ENCODE assay signal across 8 cellular contexts in the genomic region with DNA sequence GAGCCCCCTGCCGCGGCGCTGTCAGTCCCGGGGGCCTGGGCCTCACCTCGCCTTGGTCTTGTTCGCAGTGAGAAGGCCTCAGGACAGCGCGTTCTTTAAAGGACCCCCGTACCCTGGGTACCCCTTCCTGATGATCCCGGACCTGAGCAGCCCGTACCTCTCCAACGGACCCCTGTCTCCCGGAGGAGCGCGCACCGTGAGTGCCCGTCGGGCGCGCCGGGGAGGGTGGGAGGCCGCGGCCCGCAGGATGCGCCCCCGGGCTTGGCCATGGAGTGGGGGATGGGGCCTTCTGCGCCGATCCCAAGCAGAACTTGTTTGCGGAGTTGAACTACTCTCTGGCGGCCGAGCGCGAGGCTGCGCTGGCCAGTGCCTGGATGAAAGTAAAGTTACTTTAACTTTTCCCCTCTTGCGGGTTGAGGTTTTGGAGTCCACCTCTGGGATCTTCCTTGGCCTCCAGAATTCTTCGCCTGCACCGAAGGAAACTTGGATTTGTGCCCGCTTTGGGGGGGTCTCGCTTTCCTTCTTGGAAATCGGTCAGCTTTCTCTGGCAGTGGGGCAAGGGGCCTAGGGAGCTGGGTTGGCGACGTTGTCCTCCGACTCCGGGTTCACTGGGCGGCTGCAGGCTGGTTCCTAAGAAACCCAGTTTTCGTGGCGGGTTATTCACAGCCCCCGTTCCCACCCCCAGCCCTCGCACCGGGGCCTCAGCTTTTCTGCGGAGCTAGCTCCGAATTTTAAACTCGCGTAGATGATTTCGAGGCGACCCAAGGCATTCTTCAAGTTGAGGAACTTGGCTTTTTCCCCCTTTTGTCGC. TPM values are rescaled to one million over a fixed set of nuclear protein-coding genes. Genes with fewer than 3 reads are reported as not detected.
DNase-seq lines count a peak whose midpoint lies in the region; ATAC-seq, FAIRE-seq and TF ChIP-seq lines count a peak whose summit lies in the region.

No MANE protein-coding gene starts in this region.

- TF ChIP-seq CTCF in gastroesophageal sphincter (IDR thresholded peaks at IDR 0.05) (peak in 2 of 4 experiments; percentile 12 to 26), pancreas (IDR thresholded peaks at IDR 0.05) (no peak), WERI-Rb-1 (IDR thresholded peaks at IDR 0.05; ENCODE audit: low read depth, low read length) (no peak), natural killer cell (IDR thresholded peaks at IDR 0.05) (no peak)

- no peak for TF ChIP-seq EP300 in gastroesophageal sphincter (IDR thresholded peaks at IDR 0.05)

- no peak overlapping the region for H3K27ac Mint-ChIP-seq in activated T-cell treated with anti-CD3 and anti-CD28 coated beads, Interleukin-2, amount 50 U/mL, for 24 hours
- H3K27ac Mint-ChIP-seq in natural killer cell: no peak overlapping the region

- peak overlapping the region; percentile 70 to 93 (median 86) for H3K27ac ChIP-seq in gastroesophageal sphincter
- H3K27ac ChIP-seq in pancreas: no peak overlapping the region
- H3K27ac ChIP-seq in WERI-Rb-1: no peak overlapping the region

- H3K9me3 Mint-ChIP-seq in activated T-cell treated with anti-CD3 and anti-CD28 coated beads, Interleukin-2, amount 50 U/mL, for 24 hours: no peaks in the 10 kb centered on the region
- no peaks in the 10 kb centered on the region for H3K9me3 Mint-ChIP-seq in natural killer cell

- H3K9me3 ChIP-seq in gastroesophageal sphincter: no peaks in the 10 kb centered on the region
- no peaks in the 10 kb centered on the region for H3K9me3 ChIP-seq in pancreas
- no peaks in the 10 kb centered on the region for H3K9me3 ChIP-seq in WERI-Rb-1 (ENCODE audit: severe bottlenecking)

- FAIRE-seq in pancreas (lab: Jason Lieb, UNC): no peak

- intact Hi-C loops in pancreas (cut with DNase I): loop anchor here in 1 of 3 donors (10.0 kb wide), 1 partner anchor 150 kb away; no protein-coding TSS in a partner anchor
- intact Hi-C loops in natural killer cell (cut with micrococcal nuclease): no loop called here

- H3K4me1 ChIP-seq in gastroesophageal sphincter (peaks cover 0 to 76% (median 29%) of the 10 kb centered on the region in 3 donors), pancreas (no peaks in the 10 kb centered on the region)

- peak overlapping the region; percentile 46 for H3K4me3 Mint-ChIP-seq in activated T-cell treated with anti-CD3 and anti-CD28 coated beads, Interleukin-2, amount 50 U/mL, for 24 hours
- H3K4me3 Mint-ChIP-seq in natural killer cell: no peak overlapping the region

- H3K36me3 ChIP-seq in gastroesophageal sphincter (no peaks in the 10 kb centered on the region), pancreas (no peaks in the 10 kb centered on the region), WERI-Rb-1 (no peaks in the 10 kb centered on the region)

- H3K36me3 Mint-ChIP-seq in activated T-cell treated with anti-CD3 and anti-CD28 coated beads, Interleukin-2, amount 50 U/mL, for 24 hours (ENCODE audit: low read depth): no peaks in the 10 kb centered on the region
- no peaks in the 10 kb centered on the region for H3K36me3 Mint-ChIP-seq in natural killer cell

- 1 to 8% methylated on average over 15 to 16 of the region's 57 CpGs for WGBS in gastroesophageal sphincter (ENCODE audit: low coverage in 1 of 2), 2 donors
- WGBS in pancreas, 2 donors: 42 to 47% methylated on average over 57 of the region's 57 CpGs

- no peak for TF ChIP-seq POLR2A in gastroesophageal sphincter (IDR thresholded peaks at IDR 0.05)

- H3K4me3 ChIP-seq in gastroesophageal sphincter (peak overlapping the region; percentile 90 to 93), pancreas (peak overlapping the region; percentile 38 to 69 (median 54)), WERI-Rb-1 (ENCODE audit: low read depth, low read length) (no peak overlapping the region)

- H3K27me3 Mint-ChIP-seq in activated T-cell treated with anti-CD3 and anti-CD28 coated beads, Interleukin-2, amount 50 U/mL, for 24 hours: peaks cover 75% of the 10 kb centered on the region
- H3K27me3 Mint-ChIP-seq in natural killer cell (ENCODE audit: low read depth in 2 of 2): peaks cover 35 to 58% of the 10 kb centered on the region in 2 donors

- H3K27me3 ChIP-seq in gastroesophageal sphincter (no peaks in the 10 kb centered on the region), pancreas (no peaks in the 10 kb centered on the region), WERI-Rb-1 (ENCODE audit: insufficient read depth, low read depth, severe bottlenecking) (no peaks in the 10 kb centered on the region)

- H3K4me1 Mint-ChIP-seq in activated T-cell treated with anti-CD3 and anti-CD28 coated beads, Interleukin-2, amount 50 U/mL, for 24 hours (ENCODE audit: low read depth): peaks cover 12% of the 10 kb centered on the region
- H3K4me1 Mint-ChIP-seq in natural killer cell: peaks cover 5% of the 10 kb centered on the region in 2 donors

- DNase-seq in EL: peak; percentile 13
- peak; percentile 40 for DNase-seq in activated T-cell treated with anti-CD3 and anti-CD28 coated beads, Interleukin-2, amount 50 U/mL, for 24 hours
- peak in 5 of 6 donors; percentile 16 to 66 (median 30) for DNase-seq in pancreas
- no peak for DNase-seq in DMS153 (lab: John Stamatoyannopoulos, UW)
- no peak for DNase-seq in WERI-Rb-1
- DNase-seq in natural killer cell: no peak
- no peak for DNase-seq in SW 1271 (lab: John Stamatoyannopoulos, UW)

- ATAC-seq in gastroesophageal sphincter (no peak), pancreas (peak in 1 of 4 donors; percentile 18), natural killer cell (no peak)

RNA-seq across cellular contexts. Expression of a gene that starts 1.3 kb away (rescaled TPM):
- 10 to 100 TPM in 1 of 4 donors, 1 to 10 TPM in 3; 4.0 to 13.0 (median 5.3) TPM for total RNA-seq in gastroesophageal sphincter
- total RNA-seq in pancreas: 1 to 10 TPM; 1.1 to 3.6 (median 1.7) TPM
- polyA plus RNA-seq in pancreas: 1 to 10 TPM; 3.1 to 4.0 TPM
- not detected for total RNA-seq in natural killer cell

Comparison
In these comparisons a context has a peak if more than half of its experiments do, and no peak if none do; other contexts are left out.
1. DNase-seq: peak in EL (single experiment), activated T-cell treated with anti-CD3 and anti-CD28 coated beads, Interleukin-2, amount 50 U/mL, for 24 hours (single experiment) and pancreas (5 of 6); none in DMS153 (single experiment), WERI-Rb-1 (single experiment), natural killer cell (single experiment) and SW 1271 (0 of 2).
2. H3K27ac ChIP-seq: peak in gastroesophageal sphincter (4 of 4); none in pancreas (0 of 4) and WERI-Rb-1 (single experiment).